ENCODE assay signal across 7 cellular contexts in the genomic region with DNA sequence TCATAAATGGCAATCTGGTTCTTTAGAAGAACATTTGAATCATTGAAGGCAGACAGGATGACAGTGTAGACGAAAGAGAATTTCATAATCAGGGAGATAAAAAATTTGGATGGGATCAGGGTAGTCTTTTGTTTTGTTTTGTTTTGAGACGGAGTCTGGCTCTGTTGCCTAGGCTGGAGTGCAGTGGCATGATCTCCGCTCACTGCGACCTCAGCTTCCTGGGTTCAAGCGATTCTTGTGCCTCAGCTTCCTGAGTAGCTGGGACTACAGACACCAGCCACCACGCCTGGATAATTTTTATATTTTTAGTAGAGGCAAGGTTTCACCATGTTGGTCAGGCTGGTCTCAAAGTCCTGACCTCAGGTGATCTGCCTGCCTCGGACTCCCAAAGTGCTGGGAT. TPM values are rescaled to one million over a fixed set of nuclear protein-coding genes. Genes with fewer than 3 reads are reported as not detected.
DNase-seq lines count a peak whose midpoint lies in the region; ATAC-seq, FAIRE-seq and TF ChIP-seq lines count a peak whose summit lies in the region.
"Not testable (repeated sequence)": the region's sequence is repeated elsewhere in the genome, so short reads cannot be mapped to it uniquely, and the experiment has no call there.

No MANE protein-coding gene starts in this region.

- POLR2A ChIA-PET in CD4-positive, alpha-beta memory T cell (lab: Charles Lee; ENCODE audit: partially characterized antibody) = interaction anchor here (0.6 to 5.1 kb wide), 4 partner anchors 22 to 69 kb away, joined by 3 to 98 read pairs (median 4); partner anchors contain the start of gene HSPA5
- POLR2A ChIA-PET in K562 (lab: Yijun Ruan, JAX) = interaction anchor here (1.1 to 4.0 kb wide), 3 partner anchors 9 to 23 kb away, joined by 3 to 22 read pairs (median 6); partner anchors contain the start of gene HSPA5

- not testable (repeated sequence) for TF ChIP-seq POLR2A in K562 (conservative IDR thresholded peaks at IDR 0.05)

- H3K79me2 ChIP-seq in K562 (ENCODE audit: control insufficient read depth, insufficient read depth, low read length) (peaks cover 74% of the 10 kb centered on the region), neural progenitor cell (ENCODE audit: low read depth) (peaks cover 72% of the 10 kb centered on the region)

- not testable (repeated sequence) for TF ChIP-seq CTCF in K562 (IDR thresholded peaks at IDR 0.05 in 2 of 3, conservative IDR thresholded peaks at IDR 0.05 in 1 of 3; ENCODE audit: insufficient read depth in 2 of 3, low read depth in 1 of 3, low read length in 3 of 3); lower lobe of right lung (IDR thresholded peaks at IDR 0.05); neural progenitor cell (IDR thresholded peaks at IDR 0.05)

- H3K4me1 ChIP-seq in CD4-positive, alpha-beta memory T cell (ENCODE audit: insufficient read depth, low read length) = peaks cover 39% of the 10 kb centered on the region
- peaks cover 23 to 31% of the 10 kb centered on the region in 2 experiments; a peak in 4 of 5 replicates for H3K4me1 ChIP-seq in K562 (replicated peaks in 1 of 2; ENCODE audit: control insufficient read depth in 2 of 2, insufficient read depth in 2 of 2, low read length in 2 of 2)
- peaks cover 42% of the 10 kb centered on the region for H3K4me1 ChIP-seq in lower lobe of right lung
- H3K4me1 ChIP-seq in neural progenitor cell = not testable (repeated sequence)

- not testable (repeated sequence) for H4K20me1 ChIP-seq in K562 (replicated peaks; ENCODE audit: control insufficient read depth, insufficient read depth, low read length); neural progenitor cell (ENCODE audit: low read depth)

- not testable (repeated sequence) for H3K9me1 ChIP-seq in K562 (ENCODE audit: control insufficient read depth, insufficient read depth, low read length)

- H3K4me3 Mint-ChIP-seq in CD4-positive, alpha-beta memory T cell = peak overlapping the region; percentile 60 to 97 (median 79)
- H3K4me3 Mint-ChIP-seq in activated CD4-positive, alpha-beta T cell treated with anti-CD3 and anti-CD28 coated beads, Interleukin-2, amount 10 ng/mL, durations not matched to agents 24 days and 14 days = peak overlapping the region; percentile 74
- peak overlapping the region; percentile 96 for H3K4me3 Mint-ChIP-seq in activated T-helper 17 cell treated with anti-CD3 and anti-CD28 coated beads, Interleukin-2, amount 50 U/mL, for 72 hours
- H3K4me3 Mint-ChIP-seq in neural progenitor cell = peak overlapping the region; percentile 22

- not testable (repeated sequence) for FAIRE-seq in K562 (lab: Jason Lieb, UNC)

- not testable (repeated sequence) for TF ChIP-seq RAD21 in K562 (CRISPR knock-in tag; conservative IDR thresholded peaks at IDR 0.05 in 1 of 2, IDR thresholded peaks at IDR 0.05 in 1 of 2)

- H3K27ac Mint-ChIP-seq in CD4-positive, alpha-beta memory T cell = peak overlapping the region; percentile 66 to 96 (median 87)
- H3K27ac Mint-ChIP-seq in activated CD4-positive, alpha-beta T cell treated with anti-CD3 and anti-CD28 coated beads, Interleukin-2, amount 10 ng/mL, durations not matched to agents 24 days and 14 days = peak overlapping the region; percentile 65
- peak overlapping the region; percentile 85 for H3K27ac Mint-ChIP-seq in activated T-helper 17 cell treated with anti-CD3 and anti-CD28 coated beads, Interleukin-2, amount 50 U/mL, for 72 hours
- H3K27ac Mint-ChIP-seq in neural progenitor cell = not testable (repeated sequence)

- 91% methylated on average over 7 of the region's 7 CpGs for WGBS in K562 (ENCODE audit: insufficient coverage, low coverage, missing lambda C conversion rate)

- CTCF ChIA-PET in CD4-positive, alpha-beta memory T cell (lab: Charles Lee; ENCODE audit: partially characterized antibody); K562 (lab: Yijun Ruan, JAX; ENCODE audit: low intra/inter-chr PET ratio): not testable (repeated sequence)

- intact Hi-C loops in CD4-positive, alpha-beta memory T cell (cut with micrococcal nuclease) = loop anchor here (5.0 kb wide), 1 partner anchor 492 kb away; the partner anchor contains the start of gene NR6A1
- intact Hi-C loops in activated CD4-positive, alpha-beta T cell treated with anti-CD3 and anti-CD28 coated beads, Interleukin-2, amount 10 ng/mL, durations not matched to agents 24 days and 14 days (cut with micrococcal nuclease); lower lobe of right lung (cut with DNase I): not testable (repeated sequence)
- intact Hi-C loops in K562 (cut with micrococcal nuclease) = loop anchor here (5.0 kb wide), 1 partner anchor 73 kb away; no protein-coding TSS in a partner anchor

- ATAC-seq in activated T-helper 17 cell treated with anti-CD3 and anti-CD28 coated beads, Interleukin-2, amount 50 U/mL, for 72 hours (replicated peaks); K562; lower lobe of right lung: not testable (repeated sequence)

- H3K36me3 ChIP-seq in CD4-positive, alpha-beta memory T cell (ENCODE audit: insufficient read depth, low read length); neural progenitor cell: not testable (repeated sequence)
- peaks cover 10% of the 10 kb centered on the region; the same call in 1 of the 2 replicates for H3K36me3 ChIP-seq in KOPT-K1 (ENCODE audit: insufficient read depth, low read length)
- H3K36me3 ChIP-seq in K562 (ENCODE audit: control insufficient read depth, insufficient read depth, low read length) = peaks cover 37% of the 10 kb centered on the region; the same call in 1 of the 3 replicates
- peaks cover 19% of the 10 kb centered on the region for H3K36me3 ChIP-seq in lower lobe of right lung

- not testable (repeated sequence) for H3K9me3 ChIP-seq in CD4-positive, alpha-beta memory T cell (ENCODE audit: control insufficient read depth in 1 of 2, low read length in 2 of 2); KOPT-K1 (ENCODE audit: insufficient read depth, low read length, poor library complexity, severe bottlenecking); K562 (replicated peaks; ENCODE audit: control insufficient read depth, insufficient read depth, low read depth, low read length); lower lobe of right lung; neural progenitor cell (ENCODE audit: low read depth)

- H3K4me2 ChIP-seq in K562 (ENCODE audit: insufficient read depth, low read length) = peak overlapping the region; percentile 55; the same call in 1 of the 2 replicates
- not testable (repeated sequence) for H3K4me2 ChIP-seq in neural progenitor cell

- not testable (repeated sequence) for BruUV-seq in K562 (replicated peaks; lab: Mats Ljungman, UMichigan)

- not testable (repeated sequence) for H3K27me3 Mint-ChIP-seq in CD4-positive, alpha-beta memory T cell; activated CD4-positive, alpha-beta T cell treated with anti-CD3 and anti-CD28 coated beads, Interleukin-2, amount 10 ng/mL, durations not matched to agents 24 days and 14 days; activated T-helper 17 cell treated with anti-CD3 and anti-CD28 coated beads, Interleukin-2, amount 50 U/mL, for 72 hours; neural progenitor cell (ENCODE audit: insufficient read depth, low read depth)

- not testable (repeated sequence) for H3K9ac ChIP-seq in K562 (ENCODE audit: insufficient read depth in 1 of 2, low read depth in 2 of 2, low read length in 2 of 2); neural progenitor cell

- H3K4me3 ChIP-seq in CD4-positive, alpha-beta memory T cell (ENCODE audit: low read length in 2 of 2); K562; lower lobe of right lung; neural progenitor cell: not testable (repeated sequence)

- H3F3A ChIP-seq in neural progenitor cell (ENCODE audit: low read depth) = not testable (repeated sequence)

- peak overlapping the region; percentile 34 for H3K27ac ChIP-seq in CD4-positive, alpha-beta memory T cell (ENCODE audit: low read depth, low read length)
- peak overlapping the region; percentile 42 for H3K27ac ChIP-seq in KOPT-K1 (ENCODE audit: low read depth, low read length, poor library complexity, severe bottlenecking)
- H3K27ac ChIP-seq in K562 (ENCODE audit: extremely low read depth, low read depth, low read length) = peak overlapping the region; percentile 32; the same call in 1 of the 3 replicates
- H3K27ac ChIP-seq in lower lobe of right lung = peak overlapping the region; percentile 39
- not testable (repeated sequence) for H3K27ac ChIP-seq in neural progenitor cell

- H2AFZ ChIP-seq in K562 (ENCODE audit: low read depth, low read length); neural progenitor cell (replicated peaks): not testable (repeated sequence)

- H3K27me3 ChIP-seq in CD4-positive, alpha-beta memory T cell (ENCODE audit: insufficient read depth, low read length); K562 (ENCODE audit: control insufficient read depth in 2 of 2, insufficient read depth in 2 of 2, low read length in 2 of 2); lower lobe of right lung (ENCODE audit: low read depth); neural progenitor cell: not testable (repeated sequence)

- peaks cover 32 to 69% (median 50%) of the 10 kb centered on the region in 4 donors for H3K4me1 Mint-ChIP-seq in CD4-positive, alpha-beta memory T cell
- peaks cover 34% of the 10 kb centered on the region for H3K4me1 Mint-ChIP-seq in activated CD4-positive, alpha-beta T cell treated with anti-CD3 and anti-CD28 coated beads, Interleukin-2, amount 10 ng/mL, durations not matched to agents 24 days and 14 days
- H3K4me1 Mint-ChIP-seq in activated T-helper 17 cell treated with anti-CD3 and anti-CD28 coated beads, Interleukin-2, amount 50 U/mL, for 72 hours = peaks cover 29% of the 10 kb centered on the region
- H3K4me1 Mint-ChIP-seq in neural progenitor cell = peaks cover 28% of the 10 kb centered on the region

- in situ Hi-C loops in K562 (cut with MboI) = loop anchor here (25.0 kb wide), 1 partner anchor 1223 kb away; no protein-coding TSS in a partner anchor

- DNase-seq in CD4-positive, alpha-beta memory T cell = peak; percentile 34 to 60 (median 48)
- DNase-seq in activated CD4-positive, alpha-beta T cell treated with anti-CD3 and anti-CD28 coated beads, Interleukin-2, amount 10 ng/mL, durations not matched to agents 24 days and 14 days = peak; percentile 75
- not testable (repeated sequence) for DNase-seq in K562 (ENCODE audit: extremely low read depth in 1 of 4, low spot score in 3 of 4); lower lobe of right lung; neural progenitor cell (ENCODE audit: low spot score)

- H3K36me3 Mint-ChIP-seq in CD4-positive, alpha-beta memory T cell = peaks cover 19 to 39% of the 10 kb centered on the region in 2 donors
- H3K36me3 Mint-ChIP-seq in activated CD4-positive, alpha-beta T cell treated with anti-CD3 and anti-CD28 coated beads, Interleukin-2, amount 10 ng/mL, durations not matched to agents 24 days and 14 days (ENCODE audit: low read depth) = peaks cover 22% of the 10 kb centered on the region
- H3K36me3 Mint-ChIP-seq in activated T-helper 17 cell treated with anti-CD3 and anti-CD28 coated beads, Interleukin-2, amount 50 U/mL, for 72 hours (ENCODE audit: low read depth) = peaks cover 58% of the 10 kb centered on the region
- H3K36me3 Mint-ChIP-seq in neural progenitor cell = not testable (repeated sequence)

- not testable (repeated sequence) for TF ChIP-seq EP300 in K562 (IDR thresholded peaks at IDR 0.05; ENCODE audit: low read length)

- not testable (repeated sequence) for H3K9me3 Mint-ChIP-seq in CD4-positive, alpha-beta memory T cell; activated CD4-positive, alpha-beta T cell treated with anti-CD3 and anti-CD28 coated beads, Interleukin-2, amount 10 ng/mL, durations not matched to agents 24 days and 14 days; activated T-helper 17 cell treated with anti-CD3 and anti-CD28 coated beads, Interleukin-2, amount 50 U/mL, for 72 hours; neural progenitor cell

RNA-seq across cellular contexts. Expression of gene GAPVD1, which starts 2.4 kb away (rescaled TPM):
- total RNA-seq in CD4-positive, alpha-beta memory T cell = 10 to 100 TPM; 67.8 to 76.4 TPM
- 10 to 100 TPM; 45.6 to 59.2 TPM for polyA plus RNA-seq in CD4-positive, alpha-beta memory T cell
- total RNA-seq in activated CD4-positive, alpha-beta T cell treated with anti-CD3 and anti-CD28 coated beads, Interleukin-2, amount 10 ng/mL, durations not matched to agents 24 days and 14 days = 50.3 and 56.6 TPM in 2 replicates
- 10 to 100 TPM; 51.4 to 60.2 TPM for total RNA-seq in activated T-helper 17 cell treated with anti-CD3 and anti-CD28 coated beads, Interleukin-2, amount 50 U/mL, for 72 hours
- 147 and 326 TPM in 2 replicates for total RNA-seq in K562 (2011; cell fraction: chromatin; rRNA removed; ENCODE audit: low replicate concordance)
- 62.2 and 74.2 TPM in 2 replicates for total RNA-seq in K562 (2011; cell fraction: nucleolus; rRNA removed)
- 130 and 154 TPM in 2 replicates for total RNA-seq in K562 (2011; cell fraction: nucleoplasm; rRNA removed)
- total RNA-seq in K562 (2014; rRNA removed) (45.3 and 46.0 TPM in 2 replicates), K562 (2014; rRNA removed; fragmentation: Illumina TruSeq; extraction: Trizol) (66.1 and 71.7 TPM in 2 replicates), K562 (2015; rRNA removed; fragmentation: Illumina TruSeq; extraction: Trizol) (52.8 and 56.8 TPM in 2 replicates), K562 (2021) (62.1 and 65.6 TPM in 2 replicates), lower lobe of right lung (70.6 TPM), neural progenitor cell (ENCODE audit: low replicate concordance) (33.1 and 43.5 TPM in 2 replicates)
- polyA plus RNA-seq in K562 (2011; rRNA removed) (36.3 TPM in 2 replicates), K562 (2014; fragmentation: Illumina TruSeq; extraction: Trizol) (40.7 and 45.5 TPM in 2 replicates), K562 (2014; fragmentation: Nextera tagmentation; extraction: Ambion mirVana) (10 to 100 TPM in 1 of 2 experiments, 1 to 10 TPM in 1; 9.5 to 12.0 TPM), K562 (2014; rRNA removed) (25.7 and 28.6 TPM in 2 replicates)
- polyA plus RNA-seq in K562 (2011; cell fraction: cytosol; rRNA removed) = 12.1 and 18.4 TPM in 2 replicates
- polyA plus RNA-seq in K562 (2011; cell fraction: nucleus; rRNA removed) = 43.5 and 52.1 TPM in 2 replicates
- 24.5 and 24.6 TPM in 2 replicates for polyA plus RNA-seq in K562 (2012)
- 96.0 and 122 TPM in 2 replicates for polyA minus RNA-seq in K562 (2011; rRNA and poly(A)+ RNA removed)
- polyA minus RNA-seq in K562 (2011; cell fraction: cytosol; rRNA and poly(A)+ RNA removed) = 42.0 and 47.0 TPM in 2 replicates
- polyA minus RNA-seq in K562 (2011; cell fraction: nucleus; rRNA and poly(A)+ RNA removed) = 42.1 and 80.3 TPM in 2 replicates

RNA-seq across cellular contexts. Expression of gene HSPA5, which starts 22.9 kb away (rescaled TPM):
- total RNA-seq in CD4-positive, alpha-beta memory T cell = 100 to 1,000 TPM; 147 to 154 TPM
- 100 to 1,000 TPM; 194 to 253 TPM for polyA plus RNA-seq in CD4-positive, alpha-beta memory T cell
- total RNA-seq in activated CD4-positive, alpha-beta T cell treated with anti-CD3 and anti-CD28 coated beads, Interleukin-2, amount 10 ng/mL, durations not matched to agents 24 days and 14 days = 260 and 271 TPM in 2 replicates
- total RNA-seq in activated T-helper 17 cell treated with anti-CD3 and anti-CD28 coated beads, Interleukin-2, amount 50 U/mL, for 72 hours = 100 to 1,000 TPM; 107 to 172 TPM
- 366 and 632 TPM in 2 replicates for total RNA-seq in K562 (2011; cell fraction: chromatin; rRNA removed; ENCODE audit: low replicate concordance)
- 590 and 687 TPM in 2 replicates for total RNA-seq in K562 (2011; cell fraction: nucleolus; rRNA removed)
- total RNA-seq in K562 (2011; cell fraction: nucleoplasm; rRNA removed) = 558 and 752 TPM in 2 replicates
- 96.5 and 110 TPM in 2 replicates for total RNA-seq in K562 (2014; rRNA removed)
- 64.8 and 71.7 TPM in 2 replicates for total RNA-seq in K562 (2014; rRNA removed; fragmentation: Illumina TruSeq; extraction: Trizol)
- 54.3 and 55.1 TPM in 2 replicates for total RNA-seq in K562 (2015; rRNA removed; fragmentation: Illumina TruSeq; extraction: Trizol)
- 215 and 223 TPM in 2 replicates for total RNA-seq in K562 (2021)
- polyA plus RNA-seq in K562 (2011; rRNA removed) = 124 and 160 TPM in 2 replicates
- polyA plus RNA-seq in K562 (2011; cell fraction: cytosol; rRNA removed) = 64.7 and 120 TPM in 2 replicates
- 65.0 and 135 TPM in 2 replicates for polyA plus RNA-seq in K562 (2011; cell fraction: nucleus; rRNA removed)
- 209 and 415 TPM in 2 replicates for polyA plus RNA-seq in K562 (2012)
- 222 and 265 TPM in 2 replicates for polyA plus RNA-seq in K562 (2014; fragmentation: Illumina TruSeq; extraction: Trizol)
- polyA plus RNA-seq in K562 (2014; fragmentation: Nextera tagmentation; extraction: Ambion mirVana) = 100 to 1,000 TPM in 1 of 2 experiments, 10 to 100 TPM in 1; 48.0 to 113 TPM
- polyA plus RNA-seq in K562 (2014; rRNA removed) = 156 and 169 TPM in 2 replicates
- 183 and 250 TPM in 2 replicates for polyA minus RNA-seq in K562 (2011; rRNA and poly(A)+ RNA removed)
- 152 and 186 TPM in 2 replicates for polyA minus RNA-seq in K562 (2011; cell fraction: cytosol; rRNA and poly(A)+ RNA removed)
- polyA minus RNA-seq in K562 (2011; cell fraction: nucleus; rRNA and poly(A)+ RNA removed) = 35.9 and 116 TPM in 2 replicates
- total RNA-seq in lower lobe of right lung = 201 TPM
- 39.1 and 44.2 TPM in 2 replicates for total RNA-seq in neural progenitor cell (ENCODE audit: low replicate concordance)

Comparison
In these comparisons a context has a peak if more than half of its experiments do, and no peak if none do; other contexts are left out.
1. H3K4me3 Mint-ChIP-seq: peak in every context shown above with its lines; median percentile 96 in activated T-helper 17 cell treated with anti-CD3 and anti-CD28 coated beads, Interleukin-2, amount 50 U/mL, for 72 hours; 79 in CD4-positive, alpha-beta memory T cell; 74 in activated CD4-positive, alpha-beta T cell treated with anti-CD3 and anti-CD28 coated beads, Interleukin-2, amount 10 ng/mL, durations not matched to agents 24 days and 14 days; 22 in neural progenitor cell.